29 cellular contexts compared by ENCODE assay signal in the genomic region with DNA sequence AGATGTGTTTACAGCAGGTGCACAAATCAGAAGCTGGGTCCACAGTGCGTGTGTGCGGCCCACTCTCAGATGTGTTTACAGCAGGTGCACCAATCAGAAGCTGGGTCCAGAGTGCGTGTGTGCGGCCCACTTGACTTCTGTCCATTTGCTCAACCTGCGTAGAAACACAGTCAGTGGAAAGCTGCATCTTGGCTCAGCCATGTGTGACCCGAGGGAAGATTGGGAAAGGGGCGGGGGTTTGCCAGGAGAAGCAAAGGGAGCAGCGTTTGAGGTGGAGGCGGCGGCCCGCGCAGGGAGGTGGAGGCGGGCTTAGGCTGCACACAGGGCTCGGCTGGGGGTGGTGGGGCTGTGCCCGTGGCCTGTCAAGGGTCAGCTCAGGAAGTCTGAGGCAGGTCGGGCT. TPM values are rescaled to one million over a fixed set of nuclear protein-coding genes. Genes with fewer than 3 reads are reported as not detected.
A peak's percentile ranks its signal among the peaks of the same experiment; 100 is the strongest.
DNase-seq lines count a peak whose midpoint lies in the region; ATAC-seq and TF ChIP-seq lines count a peak whose summit lies in the region.
"Had no signal": no experiment of that assay in that cellular context is flagged by ENCODE, and none has a peak within 500 bp of the region (broad histone marks: within the 10 kb centered on the region; RNA-seq: fewer than 3 reads in every experiment).

No MANE protein-coding gene starts in this region.

- no peak overlapping the region for H3K9ac ChIP-seq in mesenchymal stem cell (ENCODE audit: low read length)

- no peak overlapping the region for H2AK5ac ChIP-seq in mesenchymal stem cell (ENCODE audit: low read length, severe bottlenecking)

- peaks cover 38% of the 10 kb centered on the region for H3K79me1 ChIP-seq in mesenchymal stem cell (replicated peaks; ENCODE audit: low read length, poor library complexity, severe bottlenecking)

- H4K91ac ChIP-seq in mesenchymal stem cell (ENCODE audit: low read length): no peak overlapping the region

- H2BK15ac ChIP-seq in mesenchymal stem cell (ENCODE audit: low read depth, poor library complexity, severe bottlenecking): no peak overlapping the region

- POLR2A ChIA-PET in WTC11 (lab: Charles Lee): no interaction called here

- H3K9me3 ChIP-seq in mesenchymal stem cell (ENCODE audit: control insufficient read depth, low read length): no peaks in the 10 kb centered on the region
- H3K9me3 ChIP-seq: esophagus squamous epithelium, lower lobe of right lung, ovary had no signal

- no peak overlapping the region for H3K4me3 Mint-ChIP-seq in activated naive CD4-positive, alpha-beta T cell treated with anti-CD3 and anti-CD28 coated beads, Interleukin-2, amount 10 ng/mL, durations not matched to agents 7 days and 5 days
- H3K4me3 Mint-ChIP-seq in WTC11: no peak overlapping the region
- no peak overlapping the region for H3K4me3 Mint-ChIP-seq in stimulated activated naive B cell treated with anti-CD40 and anti-IgM and Interleukin-4, amounts not matched to agents 10 μg/mL and 1 μg/mL and 100 μg/mL, for 72 hours
- H3K4me3 Mint-ChIP-seq: activated CD4-positive, alpha-beta T cell treated with anti-CD3 and anti-CD28 coated beads for 36 hours; B cell; natural killer cell treated with Interleukin-12 subunit alpha and Interleukin-12 subunit beta and Interleukin-15 and Interleukin-18, amount 100 ng/mL, for 72 hours; T-helper 2 cell treated with Interferon-gamma antibody and Interleukin-4, amounts not matched to agents 5 μg/mL and 100 μg/mL, for 36 hours had no signal

- no peak overlapping the region for H2BK120ac ChIP-seq in mesenchymal stem cell (ENCODE audit: low read depth, low read length)

- no peak overlapping the region for H3K18ac ChIP-seq in mesenchymal stem cell (ENCODE audit: low read depth in 1 of 2, low read length in 2 of 2)

- H3K27me3 Mint-ChIP-seq in activated naive CD4-positive, alpha-beta T cell treated with anti-CD3 and anti-CD28 coated beads, Interleukin-2, amount 10 ng/mL, durations not matched to agents 7 days and 5 days: no peaks in the 10 kb centered on the region
- no peaks in the 10 kb centered on the region for H3K27me3 Mint-ChIP-seq in WTC11 (ENCODE audit: low read depth)
- H3K27me3 Mint-ChIP-seq in stimulated activated naive B cell treated with anti-CD40 and anti-IgM and Interleukin-4, amounts not matched to agents 10 μg/mL and 1 μg/mL and 100 μg/mL, for 72 hours: no peaks in the 10 kb centered on the region
- H3K27me3 Mint-ChIP-seq: activated CD4-positive, alpha-beta T cell treated with anti-CD3 and anti-CD28 coated beads for 36 hours; B cell; natural killer cell treated with Interleukin-12 subunit alpha and Interleukin-12 subunit beta and Interleukin-15 and Interleukin-18, amount 100 ng/mL, for 72 hours had no signal

- CTCF ChIA-PET in activated naive CD4-positive, alpha-beta T cell treated with anti-CD3 and anti-CD28 coated beads, Interleukin-2, amount 10 ng/mL, durations not matched to agents 7 days and 5 days (lab: Charles Lee): interaction anchor here (1.1 kb wide), 1 partner anchor 27 kb away, joined by 4 read pairs; no protein-coding TSS in a partner anchor
- CTCF ChIA-PET in WTC11 (lab: Charles Lee): interaction anchor here (3.9 kb wide), 1 partner anchor 27 kb away, joined by 23 read pairs; no protein-coding TSS in a partner anchor

- H3K4me3 ChIP-seq in mesenchymal stem cell (ENCODE audit: insufficient read depth in 1 of 2, low read depth in 1 of 2, low read length in 2 of 2): no peak overlapping the region
- H3K4me3 ChIP-seq: cardiac muscle cell, esophagus squamous epithelium, lower lobe of right lung, ovary had no signal

- no peak overlapping the region for H3K14ac ChIP-seq in mesenchymal stem cell (ENCODE audit: low read length in 2 of 2)

- no peak overlapping the region for H4K8ac ChIP-seq in mesenchymal stem cell (ENCODE audit: low read length)

- H2BK12ac ChIP-seq in mesenchymal stem cell (ENCODE audit: low read length in 2 of 2): no peak overlapping the region

- no peak overlapping the region for H2AFZ ChIP-seq in mesenchymal stem cell (ENCODE audit: low read depth, low read length)

- H3K27ac Mint-ChIP-seq in activated naive CD4-positive, alpha-beta T cell treated with anti-CD3 and anti-CD28 coated beads, Interleukin-2, amount 10 ng/mL, durations not matched to agents 7 days and 5 days: peak overlapping the region; percentile 28
- H3K27ac Mint-ChIP-seq in WTC11: 0 out of 2 replicates have a peak overlapping the region, but pooled peaks have one; percentile 27
- peak overlapping the region; percentile 39 for H3K27ac Mint-ChIP-seq in stimulated activated naive B cell treated with anti-CD40 and anti-IgM and Interleukin-4, amounts not matched to agents 10 μg/mL and 1 μg/mL and 100 μg/mL, for 72 hours
- H3K27ac Mint-ChIP-seq: activated CD4-positive, alpha-beta T cell treated with anti-CD3 and anti-CD28 coated beads for 36 hours; B cell; natural killer cell treated with Interleukin-12 subunit alpha and Interleukin-12 subunit beta and Interleukin-15 and Interleukin-18, amount 100 ng/mL, for 72 hours; T-helper 2 cell treated with Interferon-gamma antibody and Interleukin-4, amounts not matched to agents 5 μg/mL and 100 μg/mL, for 36 hours had no signal

- H3K23ac ChIP-seq in mesenchymal stem cell (ENCODE audit: low read length in 2 of 2): no peak overlapping the region

- no peak overlapping the region for H2BK5ac ChIP-seq in mesenchymal stem cell (ENCODE audit: low read depth, low read length, poor library complexity, severe bottlenecking)

- peaks cover 15% of the 10 kb centered on the region for H3K4me1 ChIP-seq in mesenchymal stem cell (ENCODE audit: control insufficient read depth, insufficient read depth, low read depth, low read length)

- H3K9me3 Mint-ChIP-seq in activated naive CD4-positive, alpha-beta T cell treated with anti-CD3 and anti-CD28 coated beads, Interleukin-2, amount 10 ng/mL, durations not matched to agents 7 days and 5 days: no peaks in the 10 kb centered on the region
- H3K9me3 Mint-ChIP-seq in WTC11: no peaks in the 10 kb centered on the region
- no peaks in the 10 kb centered on the region for H3K9me3 Mint-ChIP-seq in stimulated activated naive B cell treated with anti-CD40 and anti-IgM and Interleukin-4, amounts not matched to agents 10 μg/mL and 1 μg/mL and 100 μg/mL, for 72 hours
- H3K9me3 Mint-ChIP-seq: activated naive CD4-positive, alpha-beta T cell treated with anti-CD3 and anti-CD28 coated beads, Interleukin-2, amount 50 U/mL, for 72 hours; natural killer cell treated with Interleukin-12 subunit alpha and Interleukin-12 subunit beta and Interleukin-15 and Interleukin-18, amount 100 ng/mL, for 72 hours; T-helper 2 cell treated with Interferon-gamma antibody and Interleukin-4, amounts not matched to agents 5 μg/mL and 100 μg/mL, for 36 hours had no signal

- peaks cover under 1% of the 10 kb centered on the region for H3K36me3 Mint-ChIP-seq in activated naive CD4-positive, alpha-beta T cell treated with anti-CD3 and anti-CD28 coated beads, Interleukin-2, amount 10 ng/mL, durations not matched to agents 7 days and 5 days
- H3K36me3 Mint-ChIP-seq in WTC11: no peaks in the 10 kb centered on the region
- peaks cover 21 to 31% of the 10 kb centered on the region in 2 donors for H3K36me3 Mint-ChIP-seq in stimulated activated naive B cell treated with anti-CD40 and anti-IgM and Interleukin-4, amounts not matched to agents 10 μg/mL and 1 μg/mL and 100 μg/mL, for 72 hours
- H3K36me3 Mint-ChIP-seq: activated naive CD4-positive, alpha-beta T cell treated with anti-CD3 and anti-CD28 coated beads, Interleukin-2, amount 50 U/mL, for 72 hours; natural killer cell treated with Interleukin-12 subunit alpha and Interleukin-12 subunit beta and Interleukin-15 and Interleukin-18, amount 100 ng/mL, for 72 hours had no signal

- WGBS in mesenchymal stem cell: 89% methylated on average over 15 of the region's 16 CpGs

- H3K27me3 ChIP-seq in mesenchymal stem cell (ENCODE audit: control insufficient read depth in 1 of 2, insufficient read depth in 1 of 2, low read length in 2 of 2): no peaks in the 10 kb centered on the region
- H3K27me3 ChIP-seq: cardiac muscle cell, esophagus squamous epithelium, ovary had no signal

- in situ Hi-C loops in KBM-7 (cut with MboI; ENCODE audit: low pct_unique_long_range_greater_than_20kb, low sequenced_read_pairs): no loop called here

- H3K27ac ChIP-seq in mesenchymal stem cell (ENCODE audit: low read length, poor library complexity, severe bottlenecking): no peak overlapping the region
- H3K27ac ChIP-seq: cardiac muscle cell, esophagus squamous epithelium, lower lobe of right lung, ovary had no signal

- peaks cover 12% of the 10 kb centered on the region for H3K4me1 Mint-ChIP-seq in activated naive CD4-positive, alpha-beta T cell treated with anti-CD3 and anti-CD28 coated beads, Interleukin-2, amount 10 ng/mL, durations not matched to agents 7 days and 5 days
- peaks cover 8% of the 10 kb centered on the region for H3K4me1 Mint-ChIP-seq in WTC11
- H3K4me1 Mint-ChIP-seq in stimulated activated naive B cell treated with anti-CD40 and anti-IgM and Interleukin-4, amounts not matched to agents 10 μg/mL and 1 μg/mL and 100 μg/mL, for 72 hours: peaks cover 16 to 32% of the 10 kb centered on the region in 2 donors

- DNase-seq in activated naive CD4-positive, alpha-beta T cell treated with anti-CD3 and anti-CD28 coated beads, Interleukin-2, amount 10 ng/mL, durations not matched to agents 7 days and 5 days: no peak
- DNase-seq in activated naive CD4-positive, alpha-beta T cell treated with Interleukin-2 at 50 U/mL for 16 hours: no peak
- no peak for DNase-seq in WTC11 (ENCODE audit: low spot score)
- DNase-seq in stimulated activated naive B cell treated with anti-CD40 and anti-IgM and Interleukin-4, amounts not matched to agents 10 μg/mL and 1 μg/mL and 100 μg/mL, for 72 hours: no peak
- no peak for DNase-seq in KBM-7
- DNase-seq in mesenchymal stem cell: no peak
- DNase-seq: activated CD4-positive, alpha-beta T cell treated with anti-CD3 and anti-CD28 coated beads for 36 hours; aorta; cortex of kidney; DMS79; esophagus squamous epithelium; foreskin melanocyte; GDM1; GOT3; kidney glomerular epithelial cell; lower lobe of right lung; NCI-H1105; NCI-H1930; NCI-H526; ovary; retina; SHP77 treated with DMSO at 0.1 percent for 48 hours; small intestine; trophoblast cell had no signal

- TF ChIP-seq CTCF in WTC11 (IDR thresholded peaks at IDR 0.05): no peak

- ATAC-seq in WTC11: no peak
- ATAC-seq in stimulated activated naive B cell treated with anti-CD40 and anti-IgM and Interleukin-4, amounts not matched to agents 10 μg/mL and 1 μg/mL and 100 μg/mL, for 72 hours (replicated peaks): no peak
- ATAC-seq: activated CD4-positive, alpha-beta T cell treated with anti-CD3 and anti-CD28 coated beads for 36 hours; activated naive CD4-positive, alpha-beta T cell treated with anti-CD3 and anti-CD28 coated beads, Interleukin-2, amount 50 U/mL, for 72 hours; lower lobe of right lung; natural killer cell treated with Interleukin-12 subunit alpha and Interleukin-12 subunit beta and Interleukin-15 and Interleukin-18, amount 100 ng/mL, for 72 hours had no signal

- no peak overlapping the region for H3K4me2 ChIP-seq in mesenchymal stem cell (ENCODE audit: low read length, poor library complexity, severe bottlenecking)

- H3K4ac ChIP-seq in mesenchymal stem cell (ENCODE audit: low read depth in 1 of 2, low read length in 2 of 2): no peak overlapping the region

- peaks cover 24 to 60% of the 10 kb centered on the region in 2 experiments for H3K36me3 ChIP-seq in mesenchymal stem cell (ENCODE audit: control insufficient read depth in 1 of 2, insufficient read depth in 2 of 2, low read depth in 1 of 2, low read length in 2 of 2)
- H3K36me3 ChIP-seq: cardiac muscle cell, ovary had no signal

RNA-seq across cellular contexts. Expression of a gene that starts 4.3 kb away (rescaled TPM):
- 42.1 to 52.4 TPM (median 43.7 TPM) in 3 replicates for total RNA-seq in WTC11 (2021)
- polyA plus RNA-seq in mesenchymal stem cell (2013, experiment 1 of 2): 34.1 TPM
- polyA plus RNA-seq in mesenchymal stem cell (2013, experiment 2 of 2): 31.6 TPM

RNA-seq across cellular contexts. Expression of a gene that starts 4.3 kb away (rescaled TPM):
- 38.5 to 46.2 TPM (median 40.5 TPM) in 3 replicates for total RNA-seq in WTC11 (2021)
- 12.6 TPM for polyA plus RNA-seq in mesenchymal stem cell (2013, experiment 1 of 2)
- polyA plus RNA-seq in mesenchymal stem cell (2013, experiment 2 of 2): 10.8 TPM

RNA-seq across cellular contexts. Expression of a gene that starts 24.2 kb away (rescaled TPM):
- 8.0 to 9.4 TPM (median 9.1 TPM) in 3 replicates for total RNA-seq in WTC11 (2021)
- 0.06 TPM for polyA plus RNA-seq in mesenchymal stem cell (2013, experiment 1 of 2)
- polyA plus RNA-seq in mesenchymal stem cell (2013, experiment 2 of 2): 0.10 TPM

RNA-seq across cellular contexts. Expression of a gene that starts 47.7 kb away (rescaled TPM):
- total RNA-seq in WTC11 (2021): 96.9 to 113 TPM (median 109 TPM) in 3 replicates
- 120 TPM for polyA plus RNA-seq in mesenchymal stem cell (2013, experiment 1 of 2)
- polyA plus RNA-seq in mesenchymal stem cell (2013, experiment 2 of 2): 109 TPM

RNA-seq across cellular contexts. Expression of a gene that starts 59.7 kb away (rescaled TPM):
- total RNA-seq in WTC11 (2021): 169 to 219 TPM (median 207 TPM) in 3 replicates
- 319 TPM for polyA plus RNA-seq in mesenchymal stem cell (2013, experiment 1 of 2)
- 325 TPM for polyA plus RNA-seq in mesenchymal stem cell (2013, experiment 2 of 2)
